Comparison of ENCODE assay signal across 8 cellular contexts in the genomic region with DNA sequence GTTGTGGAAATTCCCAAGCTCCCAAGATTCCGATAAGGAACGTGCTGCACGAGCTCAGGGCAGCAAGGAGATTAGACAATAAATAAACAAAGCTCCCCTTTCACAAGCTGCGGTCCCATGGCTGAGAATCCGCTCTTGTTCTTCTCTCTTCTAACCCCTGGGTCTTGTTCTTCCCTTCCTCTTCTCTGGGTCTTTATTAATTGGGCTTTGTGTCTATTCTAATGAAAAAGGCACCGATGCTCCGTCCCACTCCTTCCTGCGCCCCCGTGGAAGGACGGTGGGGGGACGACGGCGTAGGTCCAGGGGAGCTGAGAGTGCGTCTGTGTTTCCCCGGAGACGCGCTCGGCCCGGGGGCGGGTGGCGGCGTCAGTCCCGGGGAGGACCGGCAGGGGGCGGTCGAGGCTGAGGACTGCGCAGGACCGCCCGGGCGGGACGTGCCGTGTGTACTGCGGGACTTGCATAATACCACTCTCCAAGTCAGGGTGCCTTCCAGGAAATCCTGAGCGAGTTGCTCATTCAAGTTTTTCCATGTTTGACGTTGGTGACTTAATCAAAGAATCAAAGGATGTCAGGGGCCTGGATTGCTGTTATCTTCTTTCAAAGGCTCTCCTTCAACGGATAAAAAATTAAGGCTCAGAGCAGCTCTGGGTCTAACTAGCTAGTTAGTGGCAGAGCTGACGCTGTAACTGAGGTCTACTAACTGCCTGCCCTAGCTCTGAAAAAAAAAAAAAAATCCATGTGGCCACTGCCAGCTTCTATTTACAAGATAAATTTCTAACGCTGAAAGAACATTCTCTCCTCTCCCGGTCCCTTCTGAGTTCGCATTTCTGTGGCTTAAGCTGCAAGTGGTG.
DNase-seq lines count a peak whose midpoint lies in the region; ATAC-seq and TF ChIP-seq lines count a peak whose summit lies in the region.

No MANE protein-coding gene starts in this region.

- intact Hi-C loops in CD8-positive, alpha-beta T cell (cut with DNase I, micrococcal nuclease), result loop anchor here (1.0 to 2.0 kb wide), 4 partner anchors 223 to 1285 kb away; no protein-coding TSS in a partner anchor
- intact Hi-C loops in activated T-helper 2 cell treated with anti-CD3 and anti-CD28 coated beads, Interferon-gamma antibody, Interleukin-2, Interleukin-4, amounts not matched to agents 10 μg/mL and 5 μg/mL and 100 μg/mL, durations not matched to agents 14 hours and 24 hours and 36 hours (cut with micrococcal nuclease), result loop anchor here (1.0 to 10.0 kb wide), 4 partner anchors 99 to 487 kb away; no protein-coding TSS in a partner anchor

- no peaks in the 10 kb centered on the region for H3K9me3 ChIP-seq in CD8-positive, alpha-beta T cell (ENCODE audit: low read length)

- peak; percentile 40 to 81 (median 60) for DNase-seq in CD8-positive, alpha-beta T cell
- DNase-seq in RKO (ENCODE audit: low spot score) (peak; percentile 30), fibroblast of the conjunctiva (ENCODE audit: low read depth) (peak; percentile 91), nephron progenitor cell (peak; percentile 95)
- DNase-seq in activated T-helper 2 cell treated with anti-CD3 and anti-CD28 coated beads, Interferon-gamma antibody, Interleukin-2, Interleukin-4, amounts not matched to agents 10 μg/mL and 5 μg/mL and 100 μg/mL, durations not matched to agents 14 hours and 24 hours and 36 hours (ENCODE audit: low spot score), result peak; percentile 75
- peak; percentile 47 for DNase-seq in stimulated activated naive CD4-positive, alpha-beta T cell treated with Interleukin-2 at 50 U/mL for 16 hours (lab: John Stamatoyannopoulos, UW)

- H3K9me3 Mint-ChIP-seq in CD8-positive, alpha-beta T cell, result no peaks in the 10 kb centered on the region
- no peaks in the 10 kb centered on the region for H3K9me3 Mint-ChIP-seq in activated T-helper 2 cell treated with anti-CD3 and anti-CD28 coated beads, Interferon-gamma antibody, Interleukin-2, Interleukin-4, amounts not matched to agents 10 μg/mL and 5 μg/mL and 100 μg/mL, durations not matched to agents 14 hours and 24 hours and 36 hours
- peaks cover 9% of the 10 kb centered on the region for H3K9me3 Mint-ChIP-seq in nephron progenitor cell

- no peaks in the 10 kb centered on the region for H3K27me3 ChIP-seq in CD8-positive, alpha-beta T cell (ENCODE audit: insufficient read depth, low read length)

- peaks cover 20% of the 10 kb centered on the region for H3K27me3 Mint-ChIP-seq in CD8-positive, alpha-beta T cell (ENCODE audit: low read depth)
- H3K27me3 Mint-ChIP-seq in activated T-helper 2 cell treated with anti-CD3 and anti-CD28 coated beads, Interferon-gamma antibody, Interleukin-2, Interleukin-4, amounts not matched to agents 10 μg/mL and 5 μg/mL and 100 μg/mL, durations not matched to agents 14 hours and 24 hours and 36 hours (ENCODE audit: low read depth), result peaks cover 28% of the 10 kb centered on the region
- H3K27me3 Mint-ChIP-seq in nephron progenitor cell (ENCODE audit: low read depth, poor library complexity), result peaks cover 8% of the 10 kb centered on the region

- peak; percentile 99 for ATAC-seq in CD8-positive, alpha-beta T cell
- ATAC-seq in GM19438 (IDR thresholded peaks at IDR 0.05; ENCODE audit: low read depth, unreplicated experiment), result peak; percentile 98
- ATAC-seq in HG03565 (IDR thresholded peaks at IDR 0.05; ENCODE audit: unreplicated experiment), result peak; percentile 96

- POLR2A ChIA-PET in CD8-positive, alpha-beta T cell (lab: Charles Lee), result no interaction called here

- no peak overlapping the region for H3K27ac Mint-ChIP-seq in CD8-positive, alpha-beta T cell
- no peak overlapping the region for H3K27ac Mint-ChIP-seq in activated T-helper 2 cell treated with anti-CD3 and anti-CD28 coated beads, Interferon-gamma antibody, Interleukin-2, Interleukin-4, amounts not matched to agents 10 μg/mL and 5 μg/mL and 100 μg/mL, durations not matched to agents 14 hours and 24 hours and 36 hours
- no peak overlapping the region for H3K27ac Mint-ChIP-seq in nephron progenitor cell

- peaks cover 12% of the 10 kb centered on the region for H3K4me1 Mint-ChIP-seq in CD8-positive, alpha-beta T cell (ENCODE audit: low read depth)
- peaks cover 6% of the 10 kb centered on the region for H3K4me1 Mint-ChIP-seq in activated T-helper 2 cell treated with anti-CD3 and anti-CD28 coated beads, Interferon-gamma antibody, Interleukin-2, Interleukin-4, amounts not matched to agents 10 μg/mL and 5 μg/mL and 100 μg/mL, durations not matched to agents 14 hours and 24 hours and 36 hours (ENCODE audit: low read depth)
- peaks cover 45% of the 10 kb centered on the region for H3K4me1 Mint-ChIP-seq in nephron progenitor cell

- CTCF ChIA-PET in CD8-positive, alpha-beta T cell (lab: Charles Lee), result interaction anchor here (0.6 to 2.1 kb wide), 16 partner anchors 8 to 297 kb away, joined by 3 to 11 read pairs (median 4); no protein-coding TSS in a partner anchor

- no peak overlapping the region for H3K27ac ChIP-seq in CD8-positive, alpha-beta T cell (ENCODE audit: low read depth, low read length)

- H3K4me3 Mint-ChIP-seq in CD8-positive, alpha-beta T cell, result peak overlapping the region; percentile 58
- peak overlapping the region; percentile 57 for H3K4me3 Mint-ChIP-seq in activated T-helper 2 cell treated with anti-CD3 and anti-CD28 coated beads, Interferon-gamma antibody, Interleukin-2, Interleukin-4, amounts not matched to agents 10 μg/mL and 5 μg/mL and 100 μg/mL, durations not matched to agents 14 hours and 24 hours and 36 hours (ENCODE audit: low read depth)
- peak overlapping the region; percentile 89 for H3K4me3 Mint-ChIP-seq in nephron progenitor cell

- peak; percentile 70 for TF ChIP-seq CTCF in CD8-positive, alpha-beta T cell (IDR thresholded peaks at IDR 0.05)
- TF ChIP-seq CTCF in nephron progenitor cell (IDR thresholded peaks at IDR 0.05), result peak; percentile 95

- peak overlapping the region; percentile 14 for H3K4me3 ChIP-seq in CD8-positive, alpha-beta T cell (ENCODE audit: low read depth, low read length)

- no peaks in the 10 kb centered on the region for H3K36me3 Mint-ChIP-seq in CD8-positive, alpha-beta T cell
- H3K36me3 Mint-ChIP-seq in activated T-helper 2 cell treated with anti-CD3 and anti-CD28 coated beads, Interferon-gamma antibody, Interleukin-2, Interleukin-4, amounts not matched to agents 10 μg/mL and 5 μg/mL and 100 μg/mL, durations not matched to agents 14 hours and 24 hours and 36 hours (ENCODE audit: low read depth), result no peaks in the 10 kb centered on the region
- H3K36me3 Mint-ChIP-seq in nephron progenitor cell (ENCODE audit: low read depth), result peaks cover 4% of the 10 kb centered on the region

- no peaks in the 10 kb centered on the region for H3K36me3 ChIP-seq in CD8-positive, alpha-beta T cell (ENCODE audit: insufficient read depth, low read length)

- peaks cover 5% of the 10 kb centered on the region for H3K4me1 ChIP-seq in CD8-positive, alpha-beta T cell (ENCODE audit: insufficient read depth, low read length)

Comparison
In these comparisons a context has a peak if more than half of its experiments do, and no peak if none do; other contexts are left out.
1. DNase-seq: peak in every context shown above with its lines; median percentile 95 in nephron progenitor cell; 91 in fibroblast of the conjunctiva; 75 in activated T-helper 2 cell treated with anti-CD3 and anti-CD28 coated beads, Interferon-gamma antibody, Interleukin-2, Interleukin-4, amounts not matched to agents 10 μg/mL and 5 μg/mL and 100 μg/mL, durations not matched to agents 14 hours and 24 hours and 36 hours; 60 in CD8-positive, alpha-beta T cell; 47 in stimulated activated naive CD4-positive, alpha-beta T cell treated with Interleukin-2 at 50 U/mL for 16 hours; 30 in RKO.